ENCODE assay signal across 8 cellular contexts in the genomic region with DNA sequence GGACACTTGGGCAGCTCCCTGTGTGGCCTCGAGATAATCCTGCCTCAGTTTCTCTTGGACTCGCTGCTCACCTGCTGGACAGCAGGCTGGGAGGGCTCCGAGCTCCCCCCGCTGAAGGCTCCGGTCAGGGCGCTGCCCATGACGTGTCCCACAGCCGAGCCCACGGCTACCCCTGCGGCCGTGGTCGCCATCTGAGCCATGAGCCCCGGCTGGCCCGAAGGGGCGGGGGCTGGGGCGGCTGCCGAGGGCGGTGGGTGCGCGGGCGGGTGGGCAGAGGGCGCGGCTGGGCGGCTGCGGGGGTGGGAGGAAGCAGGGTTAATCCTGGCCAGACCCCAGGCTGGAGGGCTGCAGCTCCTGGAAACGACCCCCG. TPM values are rescaled to one million over a fixed set of nuclear protein-coding genes. Genes with fewer than 3 reads are reported as not detected.
DNase-seq lines count a peak whose midpoint lies in the region; ATAC-seq and TF ChIP-seq lines count a peak whose summit lies in the region.

No MANE protein-coding gene starts in this region.

- peaks cover 28% of the 10 kb centered on the region for H3K4me1 ChIP-seq in mucosa of descending colon (ENCODE audit: low read depth)

- no peaks in the 10 kb centered on the region for H3K9me3 ChIP-seq in mucosa of descending colon

- H3K36me3 ChIP-seq in mucosa of descending colon (ENCODE audit: low read depth) = no peaks in the 10 kb centered on the region

- no peak for TF ChIP-seq CTCF in coronary artery (IDR thresholded peaks at IDR 0.05)
- no peak for TF ChIP-seq CTCF in mucosa of descending colon (IDR thresholded peaks at IDR 0.05)
- no peak for TF ChIP-seq CTCF in GM10248 (IDR thresholded peaks at IDR 0.05; ENCODE audit: control extremely low read depth, extremely low read depth, low read depth, missing control alignments)

- peak overlapping the region; percentile 74 to 83 for H3K27ac ChIP-seq in coronary artery

- peak overlapping the region; percentile 86 for H3K4me3 Mint-ChIP-seq in stimulated activated naive CD8-positive, alpha-beta T cell treated with anti-CD3 and anti-CD28 coated beads, Interleukin-15, Interleukin-2, amounts not matched to agents 100 ng/mL and 50 ng/mL, for 24 hours

- intact Hi-C loops in mucosa of descending colon (cut with DNase I, micrococcal nuclease) = loop anchor here in 1 of 2 donors (5.0 kb wide), 1 partner anchor 90 kb away; the partner anchor contains the start of gene SLC2A11

- H3K36me3 Mint-ChIP-seq in stimulated activated naive CD8-positive, alpha-beta T cell treated with anti-CD3 and anti-CD28 coated beads, Interleukin-15, Interleukin-2, amounts not matched to agents 100 ng/mL and 50 ng/mL, for 24 hours (ENCODE audit: low read depth) = peaks cover 13% of the 10 kb centered on the region

- H3K4me1 Mint-ChIP-seq in stimulated activated naive CD8-positive, alpha-beta T cell treated with anti-CD3 and anti-CD28 coated beads, Interleukin-15, Interleukin-2, amounts not matched to agents 100 ng/mL and 50 ng/mL, for 24 hours (ENCODE audit: low read depth) = peaks cover 63% of the 10 kb centered on the region

- no peak for DNase-seq in stimulated activated naive CD8-positive, alpha-beta T cell treated with anti-CD3 and anti-CD28 coated beads, Interleukin-15, Interleukin-2, amounts not matched to agents 100 U/mL and 50 U/mL, for 24 hours
- DNase-seq in coronary artery (ENCODE audit: low spot score) = no peak
- DNase-seq in mucosa of descending colon = no peak
- no peak for DNase-seq in GM10248 (ENCODE audit: extremely low spot score)
- DNase-seq in NCI-H1930 (lab: John Stamatoyannopoulos, UW) = no peak
- DNase-seq in SW 1271 (lab: John Stamatoyannopoulos, UW) = no peak

- peak overlapping the region; percentile 72 for H3K27ac Mint-ChIP-seq in stimulated activated naive CD8-positive, alpha-beta T cell treated with anti-CD3 and anti-CD28 coated beads, Interleukin-15, Interleukin-2, amounts not matched to agents 100 ng/mL and 50 ng/mL, for 24 hours

- CTCF ChIA-PET in GM10248 (lab: Yijun Ruan, JAX) = interaction anchor here (0.7 to 6.1 kb wide), 10 partner anchors 8 to 140 kb away, joined by 3 to 71 read pairs (median 4); partner anchors contain the start of genes C22orf15, VPREB3 and ZNF70

- H3K27me3 Mint-ChIP-seq in stimulated activated naive CD8-positive, alpha-beta T cell treated with anti-CD3 and anti-CD28 coated beads, Interleukin-15, Interleukin-2, amounts not matched to agents 100 ng/mL and 50 ng/mL, for 24 hours = no peaks in the 10 kb centered on the region

- H3K4me3 ChIP-seq in coronary artery = peak overlapping the region; percentile 78
- peak overlapping the region; percentile 67 for H3K4me3 ChIP-seq in mucosa of descending colon

- no peaks in the 10 kb centered on the region for H3K9me3 Mint-ChIP-seq in stimulated activated naive CD8-positive, alpha-beta T cell treated with anti-CD3 and anti-CD28 coated beads, Interleukin-15, Interleukin-2, amounts not matched to agents 100 ng/mL and 50 ng/mL, for 24 hours

- no peak for ATAC-seq in stimulated activated naive CD8-positive, alpha-beta T cell treated with anti-CD3 and anti-CD28 coated beads, Interleukin-15, Interleukin-2, amounts not matched to agents 100 U/mL and 50 U/mL, for 24 hours
- ATAC-seq in mucosa of descending colon (peak; percentile 4), GM21515 (IDR thresholded peaks at IDR 0.05; ENCODE audit: unreplicated experiment) (no peak)

- POLR2A ChIA-PET in GM10248 (lab: Yijun Ruan, JAX) = interaction anchor here (0.6 kb wide), 2 partner anchors 161 to 224 kb away, joined by 4 read pairs; no protein-coding TSS in a partner anchor

RNA-seq across cellular contexts. Expression of gene CHCHD10, which starts 0.5 kb away (rescaled TPM):
- total RNA-seq in mucosa of descending colon = 100 to 1,000 TPM; 279 to 464 (median 462) TPM

RNA-seq across cellular contexts. Expression of gene C22orf15, which starts 4.5 kb away (rescaled TPM):
- total RNA-seq in mucosa of descending colon = under 1 TPM in 1 of 3 donors, not detected in 2; 0.44 TPM

RNA-seq across cellular contexts. Expression of gene MMP11, which starts 5.4 kb away (rescaled TPM):
- total RNA-seq in mucosa of descending colon = 1 to 10 TPM; 2.0 to 6.3 (median 4.0) TPM

RNA-seq across cellular contexts. Expression of gene VPREB3, which starts 13.1 kb away (rescaled TPM):
- 1 to 10 TPM in 2 of 3 donors, under 1 TPM in 1; 0.79 to 1.8 (median 1.2) TPM for total RNA-seq in mucosa of descending colon

RNA-seq across cellular contexts. Expression of gene ZNF70, which starts 16.4 kb away (rescaled TPM):
- 1 to 10 TPM; 3.4 to 7.5 (median 3.7) TPM for total RNA-seq in mucosa of descending colon
